Comparison of ENCODE assay signal across 13 cellular contexts in genomic region chr1:56472860-56473259, GRCh38.
DNase-seq lines count a peak whose midpoint lies in the region; ATAC-seq, FAIRE-seq and TF ChIP-seq lines count a peak whose summit lies in the region.
"Had no signal": no experiment of that assay in that cellular context is flagged by ENCODE, and none has a peak within 500 bp of the region (broad histone marks: within the 10 kb centered on the region; RNA-seq: fewer than 3 reads in every experiment).

No MANE protein-coding gene starts in this region.

- H3K4me3 Mint-ChIP-seq in dendritic cell treated with granulocyte-macrophage colony-stimulating factor and Interleukin-4, amounts not matched to agents 40 ng/mL and 50 ng/mL, for 4 days = peak overlapping the region; percentile 9
- H3K4me3 Mint-ChIP-seq in HFFc6 = no peak overlapping the region
- H3K4me3 Mint-ChIP-seq: activated T-helper 17 cell treated with anti-CD3 and anti-CD28 coated beads, Interleukin-2, amount 50 U/mL, for 72 hours had no signal

- H4K20me1 ChIP-seq in smooth muscle cell (ENCODE audit: low read depth) = no peaks in the 10 kb centered on the region

- 92% methylated on average over 3 of the region's 3 CpGs for WGBS in smooth muscle cell (ENCODE audit: low lambda C conversion rate)
- 95% methylated on average over 3 of the region's 3 CpGs for WGBS in prostate gland

- H3K27ac ChIP-seq in smooth muscle cell (ENCODE audit: low read depth) = no peak overlapping the region
- no peak overlapping the region for H3K27ac ChIP-seq in prostate gland
- H3K27ac ChIP-seq: KMS-11 had no signal

- peaks cover 9% of the 10 kb centered on the region for H3K27me3 ChIP-seq in smooth muscle cell (ENCODE audit: low read depth)
- no peaks in the 10 kb centered on the region for H3K27me3 ChIP-seq in prostate gland (replicated peaks; ENCODE audit: insufficient read depth)

- TF ChIP-seq CTCF in smooth muscle cell (IDR thresholded peaks at IDR 0.05; ENCODE audit: borderline replicate concordance, insufficient read depth, poor library complexity, severe bottlenecking) = no peak
- no peak for TF ChIP-seq CTCF in prostate gland (IDR thresholded peaks at IDR 0.05)
- no peak for TF ChIP-seq CTCF in HFFc6 (IDR thresholded peaks at IDR 0.05)

- peaks cover 41% of the 10 kb centered on the region for H3K27me3 Mint-ChIP-seq in dendritic cell treated with granulocyte-macrophage colony-stimulating factor and Interleukin-4, amounts not matched to agents 40 ng/mL and 50 ng/mL, for 4 days
- H3K27me3 Mint-ChIP-seq in HFFc6 (ENCODE audit: insufficient read depth) = peaks cover 5% of the 10 kb centered on the region

- peaks cover 79% of the 10 kb centered on the region for H3K4me1 Mint-ChIP-seq in dendritic cell treated with granulocyte-macrophage colony-stimulating factor and Interleukin-4, amounts not matched to agents 40 ng/mL and 50 ng/mL, for 4 days (ENCODE audit: low read depth)
- H3K4me1 Mint-ChIP-seq in HFFc6 (ENCODE audit: low read depth) = no peaks in the 10 kb centered on the region; the same call in 1 of the 2 replicates
- H3K4me1 Mint-ChIP-seq: activated T-helper 17 cell treated with anti-CD3 and anti-CD28 coated beads, Interleukin-2, amount 50 U/mL, for 72 hours had no signal

- H3K4me3 ChIP-seq in smooth muscle cell (no peak overlapping the region), prostate gland (no peak overlapping the region)

- FAIRE-seq in GM18507 (lab: Jason Lieb, UNC) = peak; percentile 94

- H2AFZ ChIP-seq in smooth muscle cell (ENCODE audit: low read depth) = no peak overlapping the region

- H3K4me1 ChIP-seq in smooth muscle cell (ENCODE audit: low read depth) = no peaks in the 10 kb centered on the region
- no peaks in the 10 kb centered on the region for H3K4me1 ChIP-seq in prostate gland (replicated peaks)

- H3F3A ChIP-seq in smooth muscle cell (ENCODE audit: low read depth) = no peaks in the 10 kb centered on the region

- ATAC-seq in GM21619 (IDR thresholded peaks at IDR 0.05; ENCODE audit: unreplicated experiment) (peak; percentile 81), HG03460 (IDR thresholded peaks at IDR 0.05; ENCODE audit: unreplicated experiment) (peak; percentile 84), SK-N-SH treated with all-trans-retinoic acid at 6 μM for 48 hours (no peak)
- ATAC-seq: activated T-helper 17 cell treated with anti-CD3 and anti-CD28 coated beads, Interleukin-2, amount 50 U/mL, for 72 hours; Right ventricle myocardium inferior had no signal

- peak; percentile 29 for DNase-seq in GM18507 (ENCODE audit: extremely low spot score, insufficient read length, low read depth)
- DNase-seq in smooth muscle cell (lab: John Stamatoyannopoulos, UW; ENCODE audit: unreplicated experiment) = no peak
- DNase-seq in prostate gland (ENCODE audit: low spot score) = no peak
- DNase-seq in HFFc6 = no peak
- DNase-seq: DMS153, mammary epithelial cell had no signal

- H3K36me3 ChIP-seq in smooth muscle cell (ENCODE audit: low read depth) (no peaks in the 10 kb centered on the region), prostate gland (no peaks in the 10 kb centered on the region)

- H3K9ac ChIP-seq in smooth muscle cell (ENCODE audit: low read depth) = no peak overlapping the region
- H3K9ac ChIP-seq: KMS-11 had no signal

- H3K9me3 ChIP-seq in smooth muscle cell (replicated peaks; ENCODE audit: low read depth) (no peaks in the 10 kb centered on the region), prostate gland (no peaks in the 10 kb centered on the region)

- H3K79me2 ChIP-seq in smooth muscle cell (ENCODE audit: low read depth) = no peaks in the 10 kb centered on the region

- TF ChIP-seq POLR2A in prostate gland (IDR thresholded peaks at IDR 0.05) = no peak

- H3K4me2 ChIP-seq in smooth muscle cell = no peak overlapping the region
- H3K4me2 ChIP-seq: KMS-11 had no signal

- peak overlapping the region; percentile 66 for H3K27ac Mint-ChIP-seq in dendritic cell treated with granulocyte-macrophage colony-stimulating factor and Interleukin-4, amounts not matched to agents 40 ng/mL and 50 ng/mL, for 4 days
- no peak overlapping the region for H3K27ac Mint-ChIP-seq in HFFc6
- H3K27ac Mint-ChIP-seq: activated T-helper 17 cell treated with anti-CD3 and anti-CD28 coated beads, Interleukin-2, amount 50 U/mL, for 72 hours had no signal

- no peaks in the 10 kb centered on the region for H3K36me3 Mint-ChIP-seq in dendritic cell treated with granulocyte-macrophage colony-stimulating factor and Interleukin-4, amounts not matched to agents 40 ng/mL and 50 ng/mL, for 4 days (ENCODE audit: low read depth)
- no peaks in the 10 kb centered on the region for H3K36me3 Mint-ChIP-seq in HFFc6 (ENCODE audit: low read depth)

- intact Hi-C loops in dendritic cell treated with granulocyte-macrophage colony-stimulating factor and Interleukin-4, amounts not matched to agents 40 ng/mL and 50 ng/mL, for 4 days (cut with micrococcal nuclease) = loop anchor here (5.0 to 10.0 kb wide), 2 partner anchors 34 to 48 kb away; no protein-coding TSS in a partner anchor
- intact Hi-C loops in prostate gland (cut with DNase I) = loop anchor here (10.0 kb wide), 1 partner anchor 102 kb away; the partner anchor contains the start of gene PLPP3

- no peaks in the 10 kb centered on the region for H3K9me3 Mint-ChIP-seq in dendritic cell treated with granulocyte-macrophage colony-stimulating factor and Interleukin-4, amounts not matched to agents 40 ng/mL and 50 ng/mL, for 4 days
- no peaks in the 10 kb centered on the region for H3K9me3 Mint-ChIP-seq in HFFc6
- H3K9me3 Mint-ChIP-seq: activated T-helper 17 cell treated with anti-CD3 and anti-CD28 coated beads, Interleukin-2, amount 50 U/mL, for 72 hours had no signal

TF ChIP-seq in SK-N-SH treated with all-trans-retinoic acid at 6 μM for 48 hours, 23 proteins besides CTCF, POLR2A, EP300 and RAD21 (continues in another document):
- TF ChIP-seq GLIS3 (CRISPR knock-in tag; IDR thresholded peaks at IDR 0.05) = no peak
- no peak for TF ChIP-seq PPARA (CRISPR knock-in tag; IDR thresholded peaks at IDR 0.05; ENCODE audit: borderline replicate concordance)
- TF ChIP-seq ZFP30 (CRISPR knock-in tag; IDR thresholded peaks at IDR 0.05) = no peak
- TF ChIP-seq ZNF8 (CRISPR knock-in tag; IDR thresholded peaks at IDR 0.05) = no peak
- no peak for TF ChIP-seq POU6F1 (CRISPR knock-in tag; IDR thresholded peaks at IDR 0.05; ENCODE audit: borderline replicate concordance, low read depth)
- no peak for TF ChIP-seq CSRNP3 (CRISPR knock-in tag; IDR thresholded peaks at IDR 0.05)
- no peak for TF ChIP-seq ISL1 (CRISPR knock-in tag; IDR thresholded peaks at IDR 0.05)
- no peak for TF ChIP-seq ZFP3 (CRISPR knock-in tag; IDR thresholded peaks at IDR 0.05)
- no peak for TF ChIP-seq TCF4 (CRISPR knock-in tag; IDR thresholded peaks at IDR 0.05; ENCODE audit: borderline replicate concordance)
- no peak for TF ChIP-seq RARB (CRISPR knock-in tag; IDR thresholded peaks at IDR 0.05)
- TF ChIP-seq CSDC2 (CRISPR knock-in tag; IDR thresholded peaks at IDR 0.05) = no peak
- no peak for TF ChIP-seq TSHZ2 (CRISPR knock-in tag; IDR thresholded peaks at IDR 0.05)
- no peak for TF ChIP-seq ZNF565 (CRISPR knock-in tag; conservative IDR thresholded peaks at IDR 0.05; ENCODE audit: low read depth)
- TF ChIP-seq ZNF70 (CRISPR knock-in tag; IDR thresholded peaks at IDR 0.05) = no peak
